10 cellular contexts compared by ENCODE assay signal in genomic region chr12:7859552-7859951, GRCh38. TPM values are rescaled to one million over a fixed set of nuclear protein-coding genes. Genes with fewer than 3 reads are reported as not detected.
A peak's percentile ranks its signal among the peaks of the same experiment; 100 is the strongest.
DNase-seq lines count a peak whose midpoint lies in the region; ATAC-seq and TF ChIP-seq lines count a peak whose summit lies in the region.
"Had no signal": no experiment of that assay in that cellular context is flagged by ENCODE, and none has a peak within 500 bp of the region (broad histone marks: within the 10 kb centered on the region; RNA-seq: fewer than 3 reads in every experiment).

No MANE protein-coding gene starts in this region.

- intact Hi-C loops in ascending aorta (cut with DNase I) = loop anchor here (2.0 kb wide), 1 partner anchor 135 kb away; no protein-coding TSS in a partner anchor

- CTCF ChIA-PET in RWPE1 (lab: Yijun Ruan, JAX) = interaction anchor here (0.7 kb wide), 1 partner anchor 233 kb away, joined by 3 read pairs; no protein-coding TSS in a partner anchor

- POLR2A ChIA-PET in RWPE1 (lab: Yijun Ruan, JAX; ENCODE audit: low non-redundant PET) = no interaction called here

- H3K36me3 ChIP-seq in skeletal muscle satellite cell (ENCODE audit: insufficient read depth, low read length) = no peaks in the 10 kb centered on the region
- no peaks in the 10 kb centered on the region for H3K36me3 ChIP-seq in ascending aorta
- H3K36me3 ChIP-seq: HAP-1 had no signal

- peak overlapping the region; percentile 70 for H3K9ac ChIP-seq in skeletal muscle satellite cell (ENCODE audit: low read depth, low read length)

- peak; percentile 51 for DNase-seq in GM03348 (ENCODE audit: low spot score)
- DNase-seq in RWPE1 (ENCODE audit: low spot score) = no peak
- DNase-seq in fibroblast of the aortic adventitia (ENCODE audit: low read depth) = peak; percentile 67
- DNase-seq in stimulated activated CD4-positive, alpha-beta T cell treated with anti-CD3 and anti-CD28 coated beads, Interleukin-4, amount 100 ng/mL, for 1 hour = no peak
- no peak for DNase-seq in ascending aorta (ENCODE audit: low spot score in 2 of 2)
- DNase-seq in UCSD-AML1 (lab: John Stamatoyannopoulos, UW; ENCODE audit: unreplicated experiment) = no peak
- DNase-seq: NCI-H1092 had no signal

- peak overlapping the region; percentile 61 for H3K4me2 ChIP-seq in skeletal muscle satellite cell (ENCODE audit: low read length)

- ATAC-seq in HG02571 (IDR thresholded peaks at IDR 0.05; ENCODE audit: unreplicated experiment) = no peak

- H3K27me3 ChIP-seq in skeletal muscle satellite cell (ENCODE audit: control insufficient read depth, insufficient read depth, low read length) (no peaks in the 10 kb centered on the region), ascending aorta (no peaks in the 10 kb centered on the region)

- H3K4me1 ChIP-seq in skeletal muscle satellite cell (ENCODE audit: control insufficient read depth, insufficient read depth, low read length) = peaks cover 13% of the 10 kb centered on the region
- no peaks in the 10 kb centered on the region for H3K4me1 ChIP-seq in ascending aorta

- no peaks in the 10 kb centered on the region for H3K9me3 ChIP-seq in skeletal muscle satellite cell (replicated peaks; ENCODE audit: low read length)
- H3K9me3 ChIP-seq in ascending aorta = no peaks in the 10 kb centered on the region
- H3K9me3 ChIP-seq: HAP-1 had no signal

- H3K4me3 ChIP-seq in fibroblast of the aortic adventitia (ENCODE audit: low read depth, low read length) (no peak overlapping the region), skeletal muscle satellite cell (ENCODE audit: low read length) (no peak overlapping the region), ascending aorta (no peak overlapping the region)
- H3K4me3 ChIP-seq: HAP-1 had no signal

- TF ChIP-seq CTCF in RWPE1 (conservative IDR thresholded peaks at IDR 0.05; ENCODE audit: low read depth) (no peak), fibroblast of the aortic adventitia (IDR thresholded peaks at IDR 0.05; ENCODE audit: insufficient read depth, low read length) (no peak), ascending aorta (IDR thresholded peaks at IDR 0.05) (no peak)

- peak overlapping the region; percentile 73; the same call in 1 of the 2 replicates for H3K27ac ChIP-seq in RWPE1
- no peak overlapping the region for H3K27ac ChIP-seq in ascending aorta

RNA-seq across cellular contexts. Expression of gene SLC2A14, which starts 13.2 kb away (rescaled TPM):
- total RNA-seq in fibroblast of the aortic adventitia (ENCODE audit: low replicate concordance) (not detected in 2 replicates), ascending aorta (not detected)
- under 0.01 TPM in 1 of 2 replicates, not detected in the other for total RNA-seq in skeletal muscle satellite cell (2012; rRNA removed)

Comparison
In these comparisons a context has a peak if more than half of its experiments do, and no peak if none do; other contexts are left out.
1. DNase-seq: peak in GM03348 (single experiment) and fibroblast of the aortic adventitia (single experiment); none in RWPE1 (single experiment), stimulated activated CD4-positive, alpha-beta T cell treated with anti-CD3 and anti-CD28 coated beads, Interleukin-4, amount 100 ng/mL, for 1 hour (single experiment), ascending aorta (0 of 2) and UCSD-AML1 (single experiment).